22 cellular contexts compared by ENCODE assay signal in the genomic region with DNA sequence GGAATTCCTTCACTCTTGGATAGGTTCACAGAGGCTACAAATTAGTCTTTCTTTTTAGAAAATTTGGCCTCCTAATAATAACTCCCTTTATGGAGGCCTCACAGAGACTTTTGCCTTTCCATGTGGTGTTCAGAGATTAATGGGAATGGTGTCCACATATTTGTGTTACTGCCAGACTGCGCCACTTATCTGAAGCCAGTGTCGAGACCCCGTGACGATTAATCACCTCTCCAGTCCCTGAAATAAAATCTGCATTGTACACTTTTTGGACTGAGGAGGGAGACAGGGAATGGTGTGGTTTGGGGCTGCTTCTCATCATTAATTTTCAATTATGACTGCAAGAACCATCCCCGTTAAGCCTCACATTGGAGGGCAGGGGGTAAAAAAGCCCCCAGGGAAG.
"Had no signal": no experiment of that assay in that cellular context is flagged by ENCODE, and none has a peak within 500 bp of the region (broad histone marks: within the 10 kb centered on the region; RNA-seq: fewer than 3 reads in every experiment).

No MANE protein-coding gene starts in this region.

- H3K36me3 Mint-ChIP-seq: natural killer cell had no signal

- H3K4me1 ChIP-seq: ascending aorta, esophagus muscularis mucosa, foreskin keratinocyte, lower lobe of right lung, right lobe of liver, spleen, suprapubic skin, upper lobe of left lung had no signal

- H3K36me3 ChIP-seq: ascending aorta, esophagus muscularis mucosa, lower lobe of right lung, right lobe of liver, spleen, suprapubic skin, upper lobe of left lung had no signal

- H3K27ac Mint-ChIP-seq: activated naive CD4-positive, alpha-beta T cell treated with anti-CD3 and anti-CD28 coated beads for 36 hours; activated T-helper 17 cell treated with anti-CD3 and anti-CD28 coated beads, Interleukin-2, amount 50 U/mL, for 72 hours; immature natural killer cell; natural killer cell; progenitor cell of endocrine pancreas; stimulated activated naive CD8-positive, alpha-beta T cell treated with anti-CD3 and anti-CD28 coated beads, Interleukin-15, Interleukin-2, amounts not matched to agents 100 ng/mL and 50 ng/mL, for 24 hours had no signal

- H3K4me3 Mint-ChIP-seq: activated naive CD4-positive, alpha-beta T cell treated with anti-CD3 and anti-CD28 coated beads for 36 hours; activated T-helper 17 cell treated with anti-CD3 and anti-CD28 coated beads, Interleukin-2, amount 50 U/mL, for 72 hours; immature natural killer cell; natural killer cell; stimulated activated naive CD8-positive, alpha-beta T cell treated with anti-CD3 and anti-CD28 coated beads, Interleukin-15, Interleukin-2, amounts not matched to agents 100 ng/mL and 50 ng/mL, for 24 hours had no signal

- FAIRE-seq: colon had no signal

- H3K4me3 ChIP-seq: ascending aorta, esophagus muscularis mucosa, lower lobe of right lung, right lobe of liver, spleen, suprapubic skin, upper lobe of left lung had no signal

- H3K9ac ChIP-seq: SK-N-SH had no signal

- H3K27ac ChIP-seq: ascending aorta, esophagus muscularis mucosa, foreskin keratinocyte, lower lobe of right lung, right lobe of liver, spleen, suprapubic skin, upper lobe of left lung had no signal

- ATAC-seq: activated CD4-positive, CD25-positive, alpha-beta regulatory T cell treated with anti-CD3 and anti-CD28 coated beads, Interleukin-2, amount 50 U/mL, for 24 hours; activated T-helper 17 cell treated with anti-CD3 and anti-CD28 coated beads, Interleukin-2, amount 50 U/mL, for 72 hours; foreskin keratinocyte; lower lobe of right lung; natural killer cell; right lobe of liver had no signal

- H3K4me2 ChIP-seq: SK-N-SH had no signal

- H3K27me3 ChIP-seq: ascending aorta, esophagus muscularis mucosa, foreskin keratinocyte, right lobe of liver, spleen, suprapubic skin, upper lobe of left lung had no signal

- H3K4me1 Mint-ChIP-seq: activated T-helper 17 cell treated with anti-CD3 and anti-CD28 coated beads, Interleukin-2, amount 50 U/mL, for 72 hours; immature natural killer cell had no signal

- H3K9me3 ChIP-seq: ascending aorta, esophagus muscularis mucosa, lower lobe of right lung, right lobe of liver, SK-N-SH, suprapubic skin, upper lobe of left lung had no signal

- DNase-seq: activated CD4-positive, alpha-beta T cell treated with anti-CD3 and anti-CD28 coated beads, Interleukin-2, amount 50 U/mL, for 1 hour; activated naive CD4-positive, alpha-beta T cell treated with anti-CD3 and anti-CD28 coated beads for 36 hours; activated T-cell treated with anti-CD3 and anti-CD28 coated beads for 4 hours; caudate nucleus; foreskin keratinocyte; immature natural killer cell; lower lobe of right lung; natural killer cell; right lobe of liver; SK-N-SH; spleen; T-helper 1 cell; T1000; upper lobe of left lung had no signal

- H3K9me3 Mint-ChIP-seq: immature natural killer cell had no signal

- H3K27me3 Mint-ChIP-seq: activated T-helper 17 cell treated with anti-CD3 and anti-CD28 coated beads, Interleukin-2, amount 50 U/mL, for 72 hours; progenitor cell of endocrine pancreas; stimulated activated naive CD8-positive, alpha-beta T cell treated with anti-CD3 and anti-CD28 coated beads, Interleukin-15, Interleukin-2, amounts not matched to agents 100 ng/mL and 50 ng/mL, for 24 hours had no signal
